30 cellular contexts compared by ENCODE assay signal in the genomic region with DNA sequence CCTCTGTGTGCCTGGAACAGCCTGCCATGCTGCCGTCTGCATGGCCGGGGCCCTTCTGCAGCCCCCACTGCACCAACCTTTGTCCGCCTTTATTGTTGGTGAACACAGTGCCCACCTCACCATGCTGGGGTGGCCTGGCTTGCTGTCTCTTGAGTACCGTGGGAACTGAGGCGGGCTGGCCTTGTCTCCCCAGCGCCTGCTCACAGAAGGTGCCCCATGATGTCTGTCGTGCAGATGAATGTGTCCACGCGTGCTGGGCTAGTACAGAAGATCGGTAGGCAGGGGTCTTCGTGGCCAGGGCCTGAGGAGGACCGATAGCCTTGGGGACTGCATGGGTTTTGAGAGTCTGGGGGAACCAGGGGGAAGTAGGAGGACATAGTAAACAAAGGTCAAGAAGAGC.
A peak's percentile ranks its signal among the peaks of the same experiment; 100 is the strongest.
DNase-seq lines count a peak whose midpoint lies in the region; ATAC-seq, FAIRE-seq and TF ChIP-seq lines count a peak whose summit lies in the region.
"Had no signal": no experiment of that assay in that cellular context is flagged by ENCODE, and none has a peak within 500 bp of the region (broad histone marks: within the 10 kb centered on the region; RNA-seq: fewer than 3 reads in every experiment).

No MANE protein-coding gene starts in this region.

- H3K4me2 ChIP-seq in K562 (ENCODE audit: insufficient read depth, low read length), result peak overlapping the region; percentile 27; the same call in 1 of the 2 replicates
- H3K4me2 ChIP-seq: smooth muscle cell had no signal

- H3K79me2 ChIP-seq in K562 (ENCODE audit: control insufficient read depth, insufficient read depth, low read length), result no peaks in the 10 kb centered on the region

- H3K27ac ChIP-seq in K562 (ENCODE audit: extremely low read depth, low read depth, low read length), result no peak overlapping the region
- H3K27ac ChIP-seq: adrenal gland, left ventricle myocardium inferior, right atrium auricular region, SJSA1, vagina had no signal

- H4K20me1 ChIP-seq in K562 (replicated peaks; ENCODE audit: control insufficient read depth, insufficient read depth, low read length), result no peaks in the 10 kb centered on the region

- H3K4me1 ChIP-seq in K562 (replicated peaks in 1 of 2; ENCODE audit: control insufficient read depth in 2 of 2, insufficient read depth in 2 of 2, low read length in 2 of 2), result no peaks in the 10 kb centered on the region
- H3K4me1 ChIP-seq: BE2C, SJSA1 had no signal

- CTCF ChIA-PET in K562 (lab: Yijun Ruan, JAX; ENCODE audit: low intra/inter-chr PET ratio), result no interaction called here

- H3K36me3 Mint-ChIP-seq in activated naive CD8-positive, alpha-beta T cell, result peaks cover 9% of the 10 kb centered on the region
- H3K36me3 Mint-ChIP-seq in activated naive CD8-positive, alpha-beta T cell treated with anti-CD3 and anti-CD28 coated beads, Interleukin-2, amount 50 U/mL, for 24 hours (ENCODE audit: low read depth), result peaks cover 10% of the 10 kb centered on the region
- H3K36me3 Mint-ChIP-seq in effector memory CD8-positive, alpha-beta T cell (ENCODE audit: insufficient read depth), result peaks cover 5% of the 10 kb centered on the region

- no peak overlapping the region for H3K27ac Mint-ChIP-seq in activated naive CD8-positive, alpha-beta T cell
- H3K27ac Mint-ChIP-seq in activated naive CD8-positive, alpha-beta T cell treated with anti-CD3 and anti-CD28 coated beads, Interleukin-2, amount 50 U/mL, for 24 hours, result no peak overlapping the region
- peak overlapping the region in 1 of 2 donors; percentile 44 for H3K27ac Mint-ChIP-seq in effector memory CD8-positive, alpha-beta T cell
- H3K27ac Mint-ChIP-seq: activated CD4-positive, alpha-beta memory T cell treated with anti-CD3 and anti-CD28 coated beads for 36 hours had no signal

- no peak for TF ChIP-seq POLR2A in K562 (conservative IDR thresholded peaks at IDR 0.05)

- peaks cover 60% of the 10 kb centered on the region for H3K4me1 Mint-ChIP-seq in activated naive CD8-positive, alpha-beta T cell (ENCODE audit: low read depth)
- peaks cover 56% of the 10 kb centered on the region for H3K4me1 Mint-ChIP-seq in activated naive CD8-positive, alpha-beta T cell treated with anti-CD3 and anti-CD28 coated beads, Interleukin-2, amount 50 U/mL, for 24 hours
- peaks cover 45% of the 10 kb centered on the region in 2 donors for H3K4me1 Mint-ChIP-seq in effector memory CD8-positive, alpha-beta T cell (ENCODE audit: low read depth in 2 of 2)

- H3K4me3 ChIP-seq in Jurkat, Clone E6-1 (ENCODE audit: low read length), result peak overlapping the region; percentile 80
- H3K4me3 ChIP-seq in K562 (no peak overlapping the region), H7 (ENCODE audit: insufficient read depth, low read depth, low read length) (no peak overlapping the region)
- H3K4me3 ChIP-seq: adrenal gland, left ventricle myocardium inferior, right atrium auricular region, SJSA1, smooth muscle cell, vagina had no signal

- H2AFZ ChIP-seq in K562 (ENCODE audit: low read depth, low read length), result no peak overlapping the region

- TF ChIP-seq CTCF in K562 (IDR thresholded peaks at IDR 0.05 in 2 of 3, conservative IDR thresholded peaks at IDR 0.05 in 1 of 3; ENCODE audit: insufficient read depth in 2 of 3, low read depth in 1 of 3, low read length in 3 of 3), result no peak

- 5% methylated on average over 12 of the region's 12 CpGs for WGBS in K562 (ENCODE audit: insufficient coverage, low coverage, missing lambda C conversion rate)

- ATAC-seq in activated naive CD8-positive, alpha-beta T cell treated with anti-CD3 and anti-CD28 coated beads, Interleukin-2, amount 50 U/mL, for 24 hours, result no peak
- ATAC-seq in K562, result no peak
- ATAC-seq in effector memory CD8-positive, alpha-beta T cell (replicated peaks), result no peak
- ATAC-seq: activated CD4-positive, CD25-positive, alpha-beta regulatory T cell treated with anti-CD3 and anti-CD28 coated beads, Interleukin-2, amount 50 U/mL, for 24 hours; esophagus mucosa; stimulated activated naive CD8-positive, alpha-beta T cell treated with anti-CD3 and anti-CD28 coated beads, Interleukin-15, Interleukin-2, amounts not matched to agents 100 U/mL and 50 U/mL, for 24 hours had no signal

- H3K4me3 Mint-ChIP-seq in activated naive CD8-positive, alpha-beta T cell, result peak overlapping the region; percentile 34
- no peak overlapping the region for H3K4me3 Mint-ChIP-seq in activated naive CD8-positive, alpha-beta T cell treated with anti-CD3 and anti-CD28 coated beads, Interleukin-2, amount 50 U/mL, for 24 hours
- H3K4me3 Mint-ChIP-seq in effector memory CD8-positive, alpha-beta T cell, result no peak overlapping the region
- H3K4me3 Mint-ChIP-seq: activated CD4-positive, alpha-beta memory T cell treated with anti-CD3 and anti-CD28 coated beads for 36 hours had no signal

- no peaks in the 10 kb centered on the region for H3K27me3 Mint-ChIP-seq in activated naive CD8-positive, alpha-beta T cell
- no peaks in the 10 kb centered on the region for H3K27me3 Mint-ChIP-seq in activated naive CD8-positive, alpha-beta T cell treated with anti-CD3 and anti-CD28 coated beads, Interleukin-2, amount 50 U/mL, for 24 hours
- H3K27me3 Mint-ChIP-seq in effector memory CD8-positive, alpha-beta T cell, result no peaks in the 10 kb centered on the region
- H3K27me3 Mint-ChIP-seq: activated CD4-positive, alpha-beta memory T cell treated with anti-CD3 and anti-CD28 coated beads for 36 hours had no signal

- TF ChIP-seq RAD21 in K562 (CRISPR knock-in tag; conservative IDR thresholded peaks at IDR 0.05 in 1 of 2, IDR thresholded peaks at IDR 0.05 in 1 of 2), result no peak

- H3K36me3 ChIP-seq in K562 (ENCODE audit: control insufficient read depth, insufficient read depth, low read length), result no peaks in the 10 kb centered on the region
- no peaks in the 10 kb centered on the region for H3K36me3 ChIP-seq in H7 (replicated peaks; ENCODE audit: control insufficient read depth, insufficient read depth, low read length)
- H3K36me3 ChIP-seq: adrenal gland, BE2C, left ventricle myocardium inferior, right atrium auricular region, SJSA1, vagina had no signal

- H3K9ac ChIP-seq in K562 (ENCODE audit: insufficient read depth in 1 of 2, low read depth in 2 of 2, low read length in 2 of 2), result no peak overlapping the region

- no peak for DNase-seq in activated naive CD8-positive, alpha-beta T cell treated with anti-CD3 and anti-CD28 coated beads, Interleukin-2, amount 50 U/mL, for 24 hours
- DNase-seq in Jurkat, Clone E6-1 (ENCODE audit: low read depth, low spot score), result no peak
- DNase-seq in K562 (ENCODE audit: extremely low read depth in 1 of 4, low spot score in 3 of 4) (no peak), NCI-H1092 (lab: John Stamatoyannopoulos, UW) (no peak), H7 (no peak)
- DNase-seq in effector memory CD8-positive, alpha-beta T cell, result no peak
- DNase-seq: activated CD4-positive, alpha-beta memory T cell treated with anti-CD3 and anti-CD28 coated beads for 36 hours; activated CD8-positive, alpha-beta memory T cell treated with anti-CD3 and anti-CD28 coated beads, Interleukin-2, amount 50 U/mL, for 48 hours; activated gamma-delta T cell; BE2C; central memory CD4-positive, alpha-beta T cell; COR-L47; islet precursor cell; Kasumi-1; left ventricle myocardium inferior; mesendoderm; NCI-H446; NCI-H774; posterior cingulate gyrus; stimulated activated naive CD8-positive, alpha-beta T cell treated with anti-CD3 and anti-CD28 coated beads, Interleukin-15, Interleukin-2, amounts not matched to agents 100 U/mL and 50 U/mL, for 24 hours had no signal

- in situ Hi-C loops in K562 (cut with MboI), result loop anchor here (5.0 kb wide), 1 partner anchor 1236 kb away; no protein-coding TSS in a partner anchor

- no TSS peak for BruUV-seq in K562 (replicated peaks; lab: Mats Ljungman, UMichigan)

- no peaks in the 10 kb centered on the region for H3K9me3 Mint-ChIP-seq in activated naive CD8-positive, alpha-beta T cell (ENCODE audit: low read depth)
- no peaks in the 10 kb centered on the region for H3K9me3 Mint-ChIP-seq in activated naive CD8-positive, alpha-beta T cell treated with anti-CD3 and anti-CD28 coated beads, Interleukin-2, amount 50 U/mL, for 24 hours
- no peaks in the 10 kb centered on the region for H3K9me3 Mint-ChIP-seq in effector memory CD8-positive, alpha-beta T cell
- H3K9me3 Mint-ChIP-seq: activated CD4-positive, alpha-beta memory T cell treated with anti-CD3 and anti-CD28 coated beads for 36 hours had no signal

- no peak for TF ChIP-seq EP300 in K562 (IDR thresholded peaks at IDR 0.05; ENCODE audit: low read length)

- FAIRE-seq in K562 (lab: Jason Lieb, UNC), result no peak
- FAIRE-seq: G401.6, TTC549 had no signal

- no peaks in the 10 kb centered on the region for H3K9me3 ChIP-seq in K562 (replicated peaks; ENCODE audit: control insufficient read depth, insufficient read depth, low read depth, low read length)
- H3K9me3 ChIP-seq: adrenal gland, BE2C, right atrium auricular region, SJSA1, vagina had no signal

- POLR2A ChIA-PET in K562 (lab: Yijun Ruan, JAX), result no interaction called here

- intact Hi-C loops in K562 (cut with micrococcal nuclease), result loop anchor here (10.0 kb wide), 1 partner anchor 64 kb away; no protein-coding TSS in a partner anchor

- H3K27me3 ChIP-seq in K562 (ENCODE audit: control insufficient read depth in 2 of 2, insufficient read depth in 2 of 2, low read length in 2 of 2) (peaks cover 0 to 34% of the 10 kb centered on the region in 2 experiments; a peak in 2 of 5 replicates), H7 (ENCODE audit: control insufficient read depth, insufficient read depth, low read length) (no peaks in the 10 kb centered on the region)
- H3K27me3 ChIP-seq: adrenal gland, BE2C, right atrium auricular region, SJSA1, vagina had no signal

- H3K9me1 ChIP-seq in K562 (ENCODE audit: control insufficient read depth, insufficient read depth, low read length), result no peaks in the 10 kb centered on the region

TF ChIP-seq in K562, 482 proteins besides CTCF, POLR2A, EP300 and RAD21 (continues in another document):
- TF ChIP-seq, protein P1, sequence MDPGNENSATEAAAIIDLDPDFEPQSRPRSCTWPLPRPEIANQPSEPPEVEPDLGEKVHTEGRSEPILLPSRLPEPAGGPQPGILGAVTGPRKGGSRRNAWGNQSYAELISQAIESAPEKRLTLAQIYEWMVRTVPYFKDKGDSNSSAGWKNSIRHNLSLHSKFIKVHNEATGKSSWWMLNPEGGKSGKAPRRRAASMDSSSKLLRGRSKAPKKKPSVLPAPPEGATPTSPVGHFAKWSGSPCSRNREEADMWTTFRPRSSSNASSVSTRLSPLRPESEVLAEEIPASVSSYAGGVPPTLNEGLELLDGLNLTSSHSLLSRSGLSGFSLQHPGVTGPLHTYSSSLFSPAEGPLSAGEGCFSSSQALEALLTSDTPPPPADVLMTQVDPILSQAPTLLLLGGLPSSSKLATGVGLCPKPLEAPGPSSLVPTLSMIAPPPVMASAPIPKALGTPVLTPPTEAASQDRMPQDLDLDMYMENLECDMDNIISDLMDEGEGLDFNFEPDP (CRISPR knock-in tag; IDR thresholded peaks at IDR 0.05), result no peak
- TF ChIP-seq HES1 (IDR thresholded peaks at IDR 0.05; ENCODE audit: low read depth), result no peak
- no peak for TF ChIP-seq FOXK1 (CRISPR knock-in tag; IDR thresholded peaks at IDR 0.05; ENCODE audit: borderline replicate concordance)
